In the genomic region with DNA sequence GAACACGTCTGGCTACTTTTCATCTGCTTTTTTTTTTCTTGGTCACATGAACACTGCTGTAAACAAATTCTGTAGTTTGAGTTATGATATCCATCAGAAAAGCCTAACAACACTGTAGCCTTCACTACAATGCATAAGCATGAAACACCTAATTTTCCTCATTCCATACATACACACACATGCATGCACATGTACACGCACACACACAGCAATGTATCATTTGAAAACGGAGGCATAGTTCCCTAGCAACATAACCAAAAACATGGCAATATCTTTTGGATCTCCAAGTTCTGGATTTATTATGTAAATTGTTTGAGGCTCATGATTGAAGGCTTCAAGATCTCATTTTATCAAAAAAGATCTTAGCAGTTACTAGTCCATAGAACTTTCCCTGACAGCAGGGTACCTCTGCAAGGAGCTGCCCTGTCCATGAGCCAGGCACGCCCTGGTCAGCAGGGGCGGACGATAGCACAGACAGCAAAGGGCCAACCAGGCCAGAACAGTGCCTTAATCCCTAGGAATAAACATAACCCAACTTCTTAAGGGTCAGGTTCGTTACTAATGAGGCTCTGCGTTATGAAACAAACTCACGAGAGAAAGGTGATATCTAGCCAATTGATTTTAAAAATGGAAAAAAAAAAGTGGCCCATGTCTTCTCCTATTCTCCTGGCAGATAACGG, we compare ENCODE assay signal across 12 cellular contexts. TPM values are rescaled to one million over a fixed set of nuclear protein-coding genes. Genes with fewer than 3 reads are reported as not detected.
A peak's percentile ranks its signal among the peaks of the same experiment; 100 is the strongest.
DNase-seq lines count a peak whose midpoint lies in the region; ATAC-seq and TF ChIP-seq lines count a peak whose summit lies in the region.
"Had no signal": no experiment of that assay in that cellular context is flagged by ENCODE, and none has a peak within 500 bp of the region (broad histone marks: within the 10 kb centered on the region; RNA-seq: fewer than 3 reads in every experiment).

No MANE protein-coding gene starts in this region.

- no peaks in the 10 kb centered on the region for H3K9me3 Mint-ChIP-seq in stimulated activated memory B cell treated with anti-CD40 and anti-IgM and Interleukin-4, amounts not matched to agents 10 μg/mL and 1 μg/mL and 100 μg/mL, for 72 hours
- H3K9me3 Mint-ChIP-seq in HFFc6 = no peaks in the 10 kb centered on the region
- H3K9me3 Mint-ChIP-seq: CD14-positive monocyte had no signal

- POLR2A ChIA-PET in HEK293T (lab: Yijun Ruan, JAX) = no interaction called here

- H3K36me3 Mint-ChIP-seq in stimulated activated memory B cell treated with anti-CD40 and anti-IgM and Interleukin-4, amounts not matched to agents 10 μg/mL and 1 μg/mL and 100 μg/mL, for 72 hours = peaks cover 72% of the 10 kb centered on the region
- no peaks in the 10 kb centered on the region for H3K36me3 Mint-ChIP-seq in HFFc6 (ENCODE audit: low read depth)

- no peaks in the 10 kb centered on the region for H3K36me3 ChIP-seq in gastroesophageal sphincter
- H3K36me3 ChIP-seq: pancreas had no signal

- TF ChIP-seq POLR2A in gastroesophageal sphincter (IDR thresholded peaks at IDR 0.05) = no peak

- no peaks in the 10 kb centered on the region for H3K27me3 ChIP-seq in gastroesophageal sphincter
- H3K27me3 ChIP-seq: pancreas had no signal

- no peaks in the 10 kb centered on the region for H3K9me3 ChIP-seq in gastroesophageal sphincter
- H3K9me3 ChIP-seq: pancreas had no signal

- no peak overlapping the region for H3K4me3 Mint-ChIP-seq in stimulated activated memory B cell treated with anti-CD40 and anti-IgM and Interleukin-4, amounts not matched to agents 10 μg/mL and 1 μg/mL and 100 μg/mL, for 72 hours
- H3K4me3 Mint-ChIP-seq in HFFc6 = no peak overlapping the region
- H3K4me3 Mint-ChIP-seq: CD14-positive monocyte had no signal

- no peak for TF ChIP-seq EP300 in gastroesophageal sphincter (IDR thresholded peaks at IDR 0.05)

- DNase-seq in NCI-H1105 treated with DMSO at 0.1 percent for 48 hours (lab: John Stamatoyannopoulos, UW) = peak; percentile 62
- no peak for DNase-seq in NCI-H1105 (lab: John Stamatoyannopoulos, UW)
- peak; percentile 76 for DNase-seq in NCI-H526 treated with DMSO at 0.1 percent for 48 hours (lab: John Stamatoyannopoulos, UW)
- no peak for DNase-seq in SHP77 (lab: John Stamatoyannopoulos, UW)
- no peak for DNase-seq in HFFc6
- no peak for DNase-seq in HEK293T (ENCODE audit: extremely low spot score)
- DNase-seq: activated naive CD4-positive, alpha-beta T cell treated with anti-CD3 and anti-CD28 coated beads, Interleukin-2, amount 50 U/mL, for 16 hours; cerebellar nuclear complex; pancreas had no signal

- H3K4me1 ChIP-seq in gastroesophageal sphincter = peaks cover 0 to 78% (median 15%) of the 10 kb centered on the region in 3 donors
- H3K4me1 ChIP-seq: pancreas had no signal

- no peaks in the 10 kb centered on the region for H3K27me3 Mint-ChIP-seq in stimulated activated memory B cell treated with anti-CD40 and anti-IgM and Interleukin-4, amounts not matched to agents 10 μg/mL and 1 μg/mL and 100 μg/mL, for 72 hours
- peaks cover 47% of the 10 kb centered on the region for H3K27me3 Mint-ChIP-seq in HFFc6 (ENCODE audit: insufficient read depth)

- peaks cover 69% of the 10 kb centered on the region for H3K4me1 Mint-ChIP-seq in stimulated activated memory B cell treated with anti-CD40 and anti-IgM and Interleukin-4, amounts not matched to agents 10 μg/mL and 1 μg/mL and 100 μg/mL, for 72 hours
- no peaks in the 10 kb centered on the region; the same call in 1 of the 2 replicates for H3K4me1 Mint-ChIP-seq in HFFc6 (ENCODE audit: low read depth)

- no peak overlapping the region for H3K4me3 ChIP-seq in gastroesophageal sphincter
- H3K4me3 ChIP-seq: pancreas had no signal

- WGBS in gastroesophageal sphincter (ENCODE audit: low coverage in 1 of 2), 2 donors = 34 to 49% methylated on average over 8 to 9 of the region's 10 CpGs

- peak overlapping the region in 3 of 4 donors; percentile 64 to 86 (median 79) for H3K27ac ChIP-seq in gastroesophageal sphincter
- H3K27ac ChIP-seq: pancreas had no signal

- no peak for TF ChIP-seq CTCF in gastroesophageal sphincter (IDR thresholded peaks at IDR 0.05)
- no peak for TF ChIP-seq CTCF in HFFc6 (IDR thresholded peaks at IDR 0.05)

- CTCF ChIA-PET in HEK293T (lab: Yijun Ruan, JAX) = interaction anchor here (0.6 kb wide), 1 partner anchor 175 kb away, joined by 7 read pairs; no protein-coding TSS in a partner anchor

- no peak for ATAC-seq in gastroesophageal sphincter
- ATAC-seq in stimulated activated memory B cell treated with anti-CD40 and anti-IgM and Interleukin-4, amounts not matched to agents 10 μg/mL and 1 μg/mL and 100 μg/mL, for 72 hours = no peak
- ATAC-seq: pancreas had no signal

- H3K27ac Mint-ChIP-seq in stimulated activated memory B cell treated with anti-CD40 and anti-IgM and Interleukin-4, amounts not matched to agents 10 μg/mL and 1 μg/mL and 100 μg/mL, for 72 hours = peak overlapping the region; percentile 66
- no peak overlapping the region for H3K27ac Mint-ChIP-seq in HFFc6
- H3K27ac Mint-ChIP-seq: CD14-positive monocyte had no signal

TF ChIP-seq in HEK293T, 16 proteins besides CTCF, POLR2A, EP300 and RAD21:
- TF ChIP-seq ELF4 (IDR thresholded peaks at IDR 0.05) (no peak), L3MBTL2 (conservative IDR thresholded peaks at IDR 0.05) (no peak), FOXK2 (IDR thresholded peaks at IDR 0.05) (no peak), ARNT (IDR thresholded peaks at IDR 0.05) (no peak), NFRKB (IDR thresholded peaks at IDR 0.05) (no peak), HDGF (IDR thresholded peaks at IDR 0.05; ENCODE audit: borderline replicate concordance) (no peak)

RNA-seq across cellular contexts. Expression of a gene that starts 59.4 kb away (rescaled TPM):
- total RNA-seq in gastroesophageal sphincter = 10 to 100 TPM; 31.2 to 41.7 (median 32.7) TPM
- 1 to 10 TPM in 2 of 6 experiments, under 1 TPM in 4; 0.17 to 1.1 (median 0.95) TPM for total RNA-seq in HFFc6 (2021; fragmentation: NEBNext Ultra II Directional; extraction: Animal tissue kit (Norgen Biotek cat#: 25700))

Comparison
In these comparisons a context has a peak if more than half of its experiments do, and no peak if none do; other contexts are left out.
1. DNase-seq: peak in NCI-H1105 treated with DMSO at 0.1 percent for 48 hours (single experiment) and NCI-H526 treated with DMSO at 0.1 percent for 48 hours (single experiment); none in NCI-H1105 (single experiment), SHP77 (0 of 2), HFFc6 (single experiment) and HEK293T (single experiment).
2. RNA of a gene that starts 59.4 kb away (total RNA-seq): 31.2 to 41.7 TPM in gastroesophageal sphincter; 0.17 to 1.1 TPM in HFFc6; every median in the first group is over 10 times any median in the second.